8 cellular contexts compared by ENCODE assay signal in the genomic region with DNA sequence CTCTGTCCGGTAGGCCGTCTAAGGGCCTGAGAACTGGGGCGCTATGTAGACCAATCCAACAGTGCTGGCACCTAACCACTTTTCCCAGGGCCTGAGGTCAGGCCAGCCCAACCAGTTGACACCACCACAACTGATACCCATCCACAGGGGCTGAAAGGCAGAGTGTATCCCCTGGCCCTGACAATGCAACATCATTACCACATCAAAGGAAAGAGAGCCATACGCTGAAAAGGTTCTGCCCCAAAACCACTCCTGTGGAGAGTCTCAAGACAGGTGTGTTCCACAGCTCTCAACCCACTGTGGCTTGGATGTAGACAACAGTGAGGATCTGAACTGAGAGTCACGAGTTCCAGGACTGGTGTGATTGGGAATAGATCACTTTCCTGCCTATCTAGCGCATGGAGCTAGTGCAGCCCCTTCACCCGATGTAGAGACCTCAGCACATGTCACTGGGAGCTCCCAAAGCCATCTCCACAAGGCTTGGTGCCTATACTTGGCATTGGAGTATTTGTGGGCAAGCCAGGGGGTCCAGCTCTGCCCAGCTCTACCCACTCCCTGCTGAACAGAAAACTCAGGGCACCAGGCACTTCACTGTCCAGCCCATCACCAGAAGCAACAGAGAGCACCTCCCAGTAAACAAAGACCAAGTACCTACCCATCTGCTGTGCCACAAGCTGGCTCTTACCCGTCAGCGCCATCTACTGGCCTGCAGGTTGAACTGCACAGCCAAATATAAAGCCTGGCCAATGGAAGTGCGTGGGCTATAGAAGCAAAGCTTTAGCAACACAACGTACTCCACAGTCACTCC.
DNase-seq lines count a peak whose midpoint lies in the region; ATAC-seq lines count a peak whose summit lies in the region.

No MANE protein-coding gene starts in this region.

- H3K36me3 ChIP-seq in CD8-positive, alpha-beta memory T cell (ENCODE audit: insufficient read depth, low read length), result no peaks in the 10 kb centered on the region

- H3K27ac Mint-ChIP-seq in CD8-positive, alpha-beta memory T cell, result peak overlapping the region in 6 of 8 donors; percentile 68 to 85 (median 80)
- no peak overlapping the region for H3K27ac Mint-ChIP-seq in activated naive CD4-positive, alpha-beta T cell treated with anti-CD3 and anti-CD28 coated beads, Interleukin-2, amount 10 ng/mL, durations not matched to agents 7 days and 5 days

- no peaks in the 10 kb centered on the region for H3K36me3 Mint-ChIP-seq in CD8-positive, alpha-beta memory T cell
- no peaks in the 10 kb centered on the region for H3K36me3 Mint-ChIP-seq in activated naive CD4-positive, alpha-beta T cell treated with anti-CD3 and anti-CD28 coated beads, Interleukin-2, amount 10 ng/mL, durations not matched to agents 7 days and 5 days

- peaks cover 7% of the 10 kb centered on the region for H3K4me1 ChIP-seq in CD8-positive, alpha-beta memory T cell (ENCODE audit: insufficient read depth, low read length)

- H3K27me3 Mint-ChIP-seq in CD8-positive, alpha-beta memory T cell, result no peaks in the 10 kb centered on the region
- no peaks in the 10 kb centered on the region for H3K27me3 Mint-ChIP-seq in activated naive CD4-positive, alpha-beta T cell treated with anti-CD3 and anti-CD28 coated beads, Interleukin-2, amount 10 ng/mL, durations not matched to agents 7 days and 5 days

- H3K4me3 Mint-ChIP-seq in CD8-positive, alpha-beta memory T cell, result peak overlapping the region in 2 of 7 donors; percentile 29 to 63
- H3K4me3 Mint-ChIP-seq in activated naive CD4-positive, alpha-beta T cell treated with anti-CD3 and anti-CD28 coated beads, Interleukin-2, amount 10 ng/mL, durations not matched to agents 7 days and 5 days, result no peak overlapping the region

- H3K27ac ChIP-seq in CD8-positive, alpha-beta memory T cell (ENCODE audit: low read depth, low read length), result no peak overlapping the region

- CTCF ChIA-PET in CD8-positive, alpha-beta memory T cell (lab: Charles Lee), result interaction anchor here (1.1 to 3.4 kb wide), 5 partner anchors 10 to 168 kb away, joined by 3 to 25 read pairs (median 5); no protein-coding TSS in a partner anchor
- CTCF ChIA-PET in activated naive CD4-positive, alpha-beta T cell treated with anti-CD3 and anti-CD28 coated beads, Interleukin-2, amount 10 ng/mL, durations not matched to agents 7 days and 5 days (lab: Charles Lee), result interaction anchor here (1.0 to 2.6 kb wide), 11 partner anchors 10 to 390 kb away, joined by 3 to 25 read pairs (median 5); no protein-coding TSS in a partner anchor

- no peak overlapping the region for H3K4me3 ChIP-seq in CD8-positive, alpha-beta memory T cell (ENCODE audit: low read length)

- peak in 4 of 5 donors; percentile 6 to 50 (median 29) for DNase-seq in CD8-positive, alpha-beta memory T cell
- DNase-seq in OCI-M1 (lab: John Stamatoyannopoulos, UW), result peak; percentile 92
- peak; percentile 56 for DNase-seq in activated naive CD4-positive, alpha-beta T cell treated with anti-CD3 and anti-CD28 coated beads, Interleukin-2, amount 10 ng/mL, durations not matched to agents 7 days and 5 days
- DNase-seq in iPS-NIHi7 (ENCODE audit: extremely low spot score), result peak; percentile 86
- peak; percentile 37 to 51 for DNase-seq in stimulated activated CD4-positive, alpha-beta T cell treated with anti-CD3 and anti-CD28 coated beads, Interleukin-2, amount 100 ng/mL, for 24 hours
- no peak for DNase-seq in NCI-H2081 (lab: John Stamatoyannopoulos, UW)
- no peak for DNase-seq in GM19240 (ENCODE audit: insufficient read length, low spot score)

- H3K4me1 Mint-ChIP-seq in CD8-positive, alpha-beta memory T cell, result peaks cover 15 to 26% (median 22%) of the 10 kb centered on the region in 3 donors
- no peaks in the 10 kb centered on the region for H3K4me1 Mint-ChIP-seq in activated naive CD4-positive, alpha-beta T cell treated with anti-CD3 and anti-CD28 coated beads, Interleukin-2, amount 10 ng/mL, durations not matched to agents 7 days and 5 days

- H3K9me3 Mint-ChIP-seq in CD8-positive, alpha-beta memory T cell, result peaks cover under 1 to 12% (median 5%) of the 10 kb centered on the region in 5 donors
- peaks cover 2% of the 10 kb centered on the region for H3K9me3 Mint-ChIP-seq in activated naive CD4-positive, alpha-beta T cell treated with anti-CD3 and anti-CD28 coated beads, Interleukin-2, amount 10 ng/mL, durations not matched to agents 7 days and 5 days

- H3K9me3 ChIP-seq in CD8-positive, alpha-beta memory T cell (ENCODE audit: low read length), result no peaks in the 10 kb centered on the region

- POLR2A ChIA-PET in CD8-positive, alpha-beta memory T cell (lab: Charles Lee), result no interaction called here

- peak; percentile 39 for ATAC-seq in HG03442 (IDR thresholded peaks at IDR 0.05; ENCODE audit: unreplicated experiment)

- no peaks in the 10 kb centered on the region for H3K27me3 ChIP-seq in CD8-positive, alpha-beta memory T cell (ENCODE audit: insufficient read depth, low read length, poor library complexity, severe bottlenecking)

Comparison
In these comparisons a context has a peak if more than half of its experiments do, and no peak if none do; other contexts are left out.
1. DNase-seq: peak in CD8-positive, alpha-beta memory T cell (4 of 5), OCI-M1 (single experiment), activated naive CD4-positive, alpha-beta T cell treated with anti-CD3 and anti-CD28 coated beads, Interleukin-2, amount 10 ng/mL, durations not matched to agents 7 days and 5 days (single experiment), iPS-NIHi7 (single experiment) and stimulated activated CD4-positive, alpha-beta T cell treated with anti-CD3 and anti-CD28 coated beads, Interleukin-2, amount 100 ng/mL, for 24 hours (2 of 2); none in NCI-H2081 (0 of 2) and GM19240 (single experiment).